15 cellular contexts compared by ENCODE assay signal in genomic region chr6:30870546-30870945, GRCh38.
"Had no signal": no experiment of that assay in that cellular context is flagged by ENCODE, and none has a peak within 500 bp of the region (broad histone marks: within the 10 kb centered on the region; RNA-seq: fewer than 3 reads in every experiment).

No MANE protein-coding gene starts in this region.

- H3K4me1 ChIP-seq: prostate gland, upper lobe of right lung had no signal

- H3K36me3 ChIP-seq: esophagus muscularis mucosa, prostate gland, stomach, upper lobe of right lung had no signal

- H3K9me3 ChIP-seq: prostate gland, testis, upper lobe of right lung had no signal

- H3K4me3 ChIP-seq: esophagus muscularis mucosa, prostate gland, skin epidermis, stomach, testis, upper lobe of right lung had no signal

- ATAC-seq: right cardiac atrium, upper lobe of right lung had no signal

- H3K27ac ChIP-seq: esophagus muscularis mucosa, prostate gland, skin epidermis, stomach, testis, upper lobe of right lung had no signal

- DNase-seq: activated CD4-positive, CD25-positive, alpha-beta regulatory T cell; activated gamma-delta T cell; amniotic stem cell; caudate nucleus; midbrain; right cardiac atrium; SIG-M5; stimulated activated CD4-positive, alpha-beta T cell treated with anti-CD3 and anti-CD28 coated beads, Interleukin-15, amount 100 ng/mL, for 24 hours; stimulated activated CD4-positive, alpha-beta T cell treated with anti-CD3 and anti-CD28 coated beads, Interleukin-4, amount 100 ng/mL, for 1 hour; stomach; testis; upper lobe of right lung had no signal

- H3K27me3 ChIP-seq: esophagus muscularis mucosa, stomach, testis, upper lobe of right lung had no signal
